ENCODE assay signal across 10 cellular contexts in genomic region chr1:24186031-24186710, GRCh38. TPM values are rescaled to one million over a fixed set of nuclear protein-coding genes. Genes with fewer than 3 reads are reported as not detected.
DNase-seq lines count a peak whose midpoint lies in the region; ATAC-seq, FAIRE-seq and TF ChIP-seq lines count a peak whose summit lies in the region.
"Had no signal": no experiment of that assay in that cellular context is flagged by ENCODE, and none has a peak within 500 bp of the region (broad histone marks: within the 10 kb centered on the region; RNA-seq: fewer than 3 reads in every experiment).

No MANE protein-coding gene starts in this region.

- DNase-seq in stimulated activated naive CD8-positive, alpha-beta T cell treated with anti-CD3 and anti-CD28 coated beads, Interleukin-15, Interleukin-2, amounts not matched to agents 100 U/mL and 50 U/mL, for 24 hours = no peak
- DNase-seq in GM12878 (ENCODE audit: low read depth, low spot score) = no peak
- peak; percentile 37 for DNase-seq in mesenteric fat pad (ENCODE audit: low spot score)
- no peak for DNase-seq in vagina (ENCODE audit: extremely low spot score in 2 of 2)
- no peak for DNase-seq in GM13977 (ENCODE audit: low spot score)
- DNase-seq in NCI-H510A (lab: John Stamatoyannopoulos, UW) = no peak
- DNase-seq: SK-N-SH had no signal

- POLR2A ChIA-PET in GM12878 (lab: Charles Lee) = no interaction called here

- H3K4me1 ChIP-seq in GM12878 (ENCODE audit: control insufficient read depth, insufficient read depth, low read length) (peaks cover 37% of the 10 kb centered on the region), vagina (peaks cover 16% of the 10 kb centered on the region)

- no peak for FAIRE-seq in GM12878 (lab: Jason Lieb, UNC)

- ATAC-seq in stimulated activated naive CD8-positive, alpha-beta T cell treated with anti-CD3 and anti-CD28 coated beads, Interleukin-15, Interleukin-2, amounts not matched to agents 100 U/mL and 50 U/mL, for 24 hours = no peak
- ATAC-seq in GM12878 = no peak
- ATAC-seq in GM18907 (IDR thresholded peaks at IDR 0.05; ENCODE audit: unreplicated experiment) = no peak

- H3K9me3 ChIP-seq in GM12878 (replicated peaks; ENCODE audit: control insufficient read depth, insufficient read depth, low read length) (no peaks in the 10 kb centered on the region), vagina (no peaks in the 10 kb centered on the region)
- H3K9me3 ChIP-seq: SK-N-SH had no signal

- H3K36me3 ChIP-seq in GM12878 (ENCODE audit: control insufficient read depth in 2 of 2, insufficient read depth in 2 of 2, low read length in 1 of 2) (no peaks in the 10 kb centered on the region), vagina (no peaks in the 10 kb centered on the region)

- H3K9ac ChIP-seq in GM12878 (ENCODE audit: control insufficient read depth, insufficient read depth, low read length) = peak overlapping the region; percentile 64
- H3K9ac ChIP-seq: SK-N-SH had no signal

- H4K20me1 ChIP-seq in GM12878 (ENCODE audit: control insufficient read depth, insufficient read depth) = no peaks in the 10 kb centered on the region

- no peak for TF ChIP-seq CTCF in GM12878 (IDR thresholded peaks at IDR 0.05 in 2 of 3, conservative IDR thresholded peaks at IDR 0.05 in 1 of 3; ENCODE audit: control insufficient read depth in 2 of 3, extremely low read depth in 1 of 3, insufficient read depth in 1 of 3, low read depth in 3 of 3, low read length in 3 of 3)
- TF ChIP-seq CTCF in vagina (IDR thresholded peaks at IDR 0.05) = no peak
- no peak for TF ChIP-seq CTCF in GM13977 (IDR thresholded peaks at IDR 0.05; ENCODE audit: extremely low read depth, insufficient read depth, missing control alignments)

- H3K9me3 Mint-ChIP-seq in stimulated activated naive CD8-positive, alpha-beta T cell treated with anti-CD3 and anti-CD28 coated beads, Interleukin-15, Interleukin-2, amounts not matched to agents 100 ng/mL and 50 ng/mL, for 24 hours = no peaks in the 10 kb centered on the region

- H3K27me3 Mint-ChIP-seq in stimulated activated naive CD8-positive, alpha-beta T cell treated with anti-CD3 and anti-CD28 coated beads, Interleukin-15, Interleukin-2, amounts not matched to agents 100 ng/mL and 50 ng/mL, for 24 hours = no peaks in the 10 kb centered on the region

- H3K27ac ChIP-seq in GM12878 (ENCODE audit: control insufficient read depth, insufficient read depth) (no peak overlapping the region), vagina (peak overlapping the region; percentile 62)

- peak overlapping the region; percentile 86 for H3K27ac Mint-ChIP-seq in stimulated activated naive CD8-positive, alpha-beta T cell treated with anti-CD3 and anti-CD28 coated beads, Interleukin-15, Interleukin-2, amounts not matched to agents 100 ng/mL and 50 ng/mL, for 24 hours

- peak overlapping the region; percentile 75 for H3K4me2 ChIP-seq in GM12878 (ENCODE audit: control insufficient read depth, insufficient read depth)

- H3K4me1 Mint-ChIP-seq in stimulated activated naive CD8-positive, alpha-beta T cell treated with anti-CD3 and anti-CD28 coated beads, Interleukin-15, Interleukin-2, amounts not matched to agents 100 ng/mL and 50 ng/mL, for 24 hours (ENCODE audit: low read depth) = peaks cover 49% of the 10 kb centered on the region

- intact Hi-C loops in GM12878 (cut with micrococcal nuclease; ENCODE audit: unreplicated experiment) = no loop called here
- intact Hi-C loops in vagina (cut with DNase I) = no loop called here

- peak overlapping the region; percentile 71; the same call in 1 of the 2 replicates for H3K4me3 ChIP-seq in GM12878
- H3K4me3 ChIP-seq in vagina = peak overlapping the region in 1 of 2 donors; percentile 50

- TF ChIP-seq POLR2A in GM12878 (IDR thresholded peaks at IDR 0.05; ENCODE audit: low read depth, low read length) = no peak
- TF ChIP-seq POLR2A in vagina (IDR thresholded peaks at IDR 0.05) = no peak

- peaks cover 0 to 4% of the 10 kb centered on the region in 2 experiments; a peak in 2 of 4 replicates for H3K27me3 ChIP-seq in GM12878 (replicated peaks in 1 of 2; ENCODE audit: control insufficient read depth in 2 of 2, insufficient read depth in 2 of 2, low read length in 1 of 2)
- H3K27me3 ChIP-seq in vagina = no peaks in the 10 kb centered on the region

- H3K36me3 Mint-ChIP-seq in stimulated activated naive CD8-positive, alpha-beta T cell treated with anti-CD3 and anti-CD28 coated beads, Interleukin-15, Interleukin-2, amounts not matched to agents 100 ng/mL and 50 ng/mL, for 24 hours (ENCODE audit: low read depth) = peaks cover 2% of the 10 kb centered on the region

- H3K79me2 ChIP-seq in GM12878 (ENCODE audit: control insufficient read depth, insufficient read depth, low read length) = no peaks in the 10 kb centered on the region; the same call in 1 of the 2 replicates

- no peak overlapping the region for H2AFZ ChIP-seq in GM12878 (ENCODE audit: control insufficient read depth, low read depth, low read length)

- in situ Hi-C loops in GM12878 (cut with MboI) = no loop called here
- in situ Hi-C loops in GM13977 (cut with MboI; ENCODE audit: low pct_unique_long_range_greater_than_20kb, low sequenced_read_pairs, unreplicated experiment) = no loop called here

- peak overlapping the region; percentile 83 for H3K4me3 Mint-ChIP-seq in stimulated activated naive CD8-positive, alpha-beta T cell treated with anti-CD3 and anti-CD28 coated beads, Interleukin-15, Interleukin-2, amounts not matched to agents 100 ng/mL and 50 ng/mL, for 24 hours

- CTCF ChIA-PET in GM12878 (lab: Yijun Ruan, JAX) = interaction anchor here (1.0 to 2.2 kb wide), 5 partner anchors 13 to 205 kb away, joined by 3 to 10 read pairs (median 5); no protein-coding TSS in a partner anchor

- BruUV-seq in GM12878 (replicated peaks; lab: Mats Ljungman, UMichigan) = TSS peak; percentile 90

- SMC1A ChIA-PET in GM12878 (lab: Charles Lee; ENCODE audit: uncharacterized antibody, unreplicated experiment) = interaction anchor here (0.9 to 2.1 kb wide), 3 partner anchors 18 to 205 kb away, joined by 3 to 6 read pairs (median 6); no protein-coding TSS in a partner anchor

- TF ChIP-seq RAD21 in GM12878 (IDR thresholded peaks at IDR 0.05; ENCODE audit: insufficient read depth, low read depth, low read length) = no peak

- 74% methylated on average over 13 of the region's 13 CpGs for WGBS in GM12878 (ENCODE audit: insufficient coverage, insufficient replicate concordance, low lambda C conversion rate, missing lambda C conversion rate)

- RAD21 ChIA-PET in GM12878 (lab: Charles Lee; ENCODE audit: unreplicated experiment) = interaction anchor here (0.7 to 3.0 kb wide), 2 partner anchors 13 to 36 kb away, joined by 3 to 15 read pairs; no protein-coding TSS in a partner anchor

- TF ChIP-seq EP300 in GM12878 (IDR thresholded peaks at IDR 0.05; ENCODE audit: borderline replicate concordance in 1 of 2, control insufficient read depth in 1 of 2, low read depth in 2 of 2, low read length in 2 of 2) = no peak

TF ChIP-seq in GM12878, 131 proteins besides CTCF, POLR2A, EP300 and RAD21 (continues in another document):
- no peak for TF ChIP-seq RB1 (IDR thresholded peaks at IDR 0.05; ENCODE audit: borderline replicate concordance)
- no peak for TF ChIP-seq YBX1 (IDR thresholded peaks at IDR 0.05)
- no peak for TF ChIP-seq IRF5 (IDR thresholded peaks at IDR 0.05; ENCODE audit: borderline replicate concordance)

RNA-seq across cellular contexts. Expression of gene IFNLR1, which starts 0.9 kb away (rescaled TPM):
- total RNA-seq in GM12878 (2013; cell fraction: nucleolus; rRNA removed) = 3.6 and 5.3 TPM in 2 replicates
- 3.9 and 4.4 TPM in 2 replicates for total RNA-seq in GM12878 (2014; rRNA removed)
- 3.5 and 3.7 TPM in 2 replicates for total RNA-seq in GM12878 (2014; rRNA removed; fragmentation: Illumina TruSeq; extraction: Trizol)
- total RNA-seq in GM12878 (2021) = 3.9 and 5.1 TPM in 2 replicates
- 2.7 TPM for polyA plus RNA-seq in GM12878 (2011; ENCODE audit: low read depth)
- polyA plus RNA-seq in GM12878 (2011; rRNA removed) = 2.8 and 3.6 TPM in 2 replicates
- 3.7 TPM in 2 replicates for polyA plus RNA-seq in GM12878 (2011; cell fraction: cytosol; rRNA removed)
- 2.7 and 3.3 TPM in 2 replicates for polyA plus RNA-seq in GM12878 (2011; cell fraction: nucleus; rRNA removed)
- 3.1 and 3.6 TPM in 2 replicates for polyA plus RNA-seq in GM12878 (2012)
- 2.8 and 4.0 TPM in 2 replicates for polyA plus RNA-seq in GM12878 (2014; fragmentation: Illumina TruSeq; extraction: Trizol)
- polyA plus RNA-seq in GM12878 (2014; fragmentation: Nextera tagmentation; extraction: Ambion mirVana) = under 1 TPM; 0.31 to 0.88 TPM
- polyA plus RNA-seq in GM12878 (2014; rRNA removed) = 3.5 and 3.6 TPM in 2 replicates
- polyA plus RNA-seq in GM12878 (2016; fragmentation: Nextera tagmentation; extraction: Ambion mirVana) = 1 to 10 TPM; 5.0 to 5.6 TPM
- 4.2 and 6.6 TPM in 2 replicates for polyA minus RNA-seq in GM12878 (2011; rRNA and poly(A)+ RNA removed)
- 1.5 and 5.6 TPM in 2 replicates for polyA minus RNA-seq in GM12878 (2011; cell fraction: cytosol; rRNA and poly(A)+ RNA removed)
- 0.85 and 1.8 TPM in 2 replicates for polyA minus RNA-seq in GM12878 (2011; cell fraction: nucleus; rRNA and poly(A)+ RNA removed)
- total RNA-seq in mesenteric fat pad = 0.22 TPM
- 1.7 TPM for total RNA-seq in vagina
- total RNA-seq: HT1080 had no signal

RNA-seq across cellular contexts. Expression of gene IL22RA1, which starts 43.2 kb away (rescaled TPM):
- not detected in 2 replicates for total RNA-seq in GM12878 (2013; cell fraction: nucleolus; rRNA removed)
- total RNA-seq in GM12878 (2014; rRNA removed) (not detected in 2 replicates), GM12878 (2014; rRNA removed; fragmentation: Illumina TruSeq; extraction: Trizol) (not detected in 2 replicates), GM12878 (2021) (0.08 TPM in 1 of 2 replicates, not detected in the other), mesenteric fat pad (not detected), vagina (4.2 TPM)
- polyA plus RNA-seq in GM12878 (2011; ENCODE audit: low read depth) = not detected
- polyA plus RNA-seq in GM12878 (2011; rRNA removed) (not detected in 2 replicates), GM12878 (2014; fragmentation: Illumina TruSeq; extraction: Trizol) (not detected in 2 replicates), GM12878 (2014; fragmentation: Nextera tagmentation; extraction: Ambion mirVana) (not detected), GM12878 (2014; rRNA removed) (not detected in 2 replicates), GM12878 (2016; fragmentation: Nextera tagmentation; extraction: Ambion mirVana) (not detected)
- 0.02 TPM in 1 of 2 replicates, not detected in the other for polyA plus RNA-seq in GM12878 (2011; cell fraction: cytosol; rRNA removed)
- polyA plus RNA-seq in GM12878 (2011; cell fraction: nucleus; rRNA removed) = not detected in 2 replicates
- not detected in 2 replicates for polyA plus RNA-seq in GM12878 (2012)
- polyA minus RNA-seq in GM12878 (2011; rRNA and poly(A)+ RNA removed) = not detected in 2 replicates
- polyA minus RNA-seq in GM12878 (2011; cell fraction: cytosol; rRNA and poly(A)+ RNA removed) = not detected in 2 replicates
- not detected in 2 replicates for polyA minus RNA-seq in GM12878 (2011; cell fraction: nucleus; rRNA and poly(A)+ RNA removed)
